In genomic region chr1:153677718-153678518, GRCh38 we compare ENCODE assay signal across 8 cellular contexts. TPM values are rescaled to one million over a fixed set of nuclear protein-coding genes. Genes with fewer than 3 reads are reported as not detected.
A peak's percentile ranks its signal among the peaks of the same experiment; 100 is the strongest.
DNase-seq lines count a peak whose midpoint lies in the region; ATAC-seq and TF ChIP-seq lines count a peak whose summit lies in the region.

No MANE protein-coding gene starts in this region.

- no peak overlapping the region for H3K4ac ChIP-seq in H9 (ENCODE audit: low read depth, low read length)

- no peaks in the 10 kb centered on the region for H3K36me3 ChIP-seq in BLaER1

- intact Hi-C loops in activated naive CD4-positive, alpha-beta T cell treated with anti-CD3 and anti-CD28 coated beads for 36 hours (cut with micrococcal nuclease), result loop anchor here (1.0 to 10.0 kb wide), 5 partner anchors 71 to 477 kb away; partner anchors contain the start of genes NUP210L and RAB13

- CTCF ChIA-PET in activated naive CD4-positive, alpha-beta T cell treated with anti-CD3 and anti-CD28 coated beads for 36 hours (lab: Charles Lee), result interaction anchor here (0.6 to 5.7 kb wide), 13 partner anchors 10 to 308 kb away, joined by 3 to 52 read pairs (median 4); partner anchors contain the start of genes RAB13 and SNAPIN

- no peak overlapping the region for H3T11ph ChIP-seq in H9 (ENCODE audit: low read length)

- H4K5ac ChIP-seq in H9 (ENCODE audit: insufficient read length, low read depth, low read length), result no peak overlapping the region

- peak overlapping the region in 1 of 3 experiments; percentile 9; a peak in 1 of 7 replicates for H3K27ac Mint-ChIP-seq in H9
- H3K27ac Mint-ChIP-seq in activated naive CD4-positive, alpha-beta T cell treated with anti-CD3 and anti-CD28 coated beads for 36 hours, result no peak overlapping the region

- H4K8ac ChIP-seq in H9 (replicated peaks; ENCODE audit: insufficient read length, low read depth, low read length), result no peak overlapping the region

- H2BK5ac ChIP-seq in H9 (ENCODE audit: insufficient read length, low read length), result no peak overlapping the region

- no peak overlapping the region for H3K14ac ChIP-seq in H9 (ENCODE audit: insufficient read depth, low read length)

- peak overlapping the region; percentile 74 to 86 for H3K4me3 Mint-ChIP-seq in H9
- H3K4me3 Mint-ChIP-seq in activated naive CD4-positive, alpha-beta T cell treated with anti-CD3 and anti-CD28 coated beads for 36 hours, result peak overlapping the region; percentile 71

- H2AK5ac ChIP-seq in H9 (ENCODE audit: insufficient read length, low read length), result no peak overlapping the region

- TF ChIP-seq CTCF in H9 (conservative IDR thresholded peaks at IDR 0.05) (peak; percentile 95), omental fat pad (IDR thresholded peaks at IDR 0.05) (peak in 1 of 3 donors; percentile 39)

- no peaks in the 10 kb centered on the region for H3K9me3 Mint-ChIP-seq in H9
- no peaks in the 10 kb centered on the region for H3K9me3 Mint-ChIP-seq in activated naive CD4-positive, alpha-beta T cell treated with anti-CD3 and anti-CD28 coated beads for 36 hours

- H3K27me3 ChIP-seq in BLaER1, result peaks cover 49% of the 10 kb centered on the region
- H3K27me3 ChIP-seq in H9 (ENCODE audit: insufficient read depth, low read length), result peaks cover 3% of the 10 kb centered on the region; the same call in 1 of the 2 replicates

- no peaks in the 10 kb centered on the region for H3K79me1 ChIP-seq in H9 (ENCODE audit: insufficient read depth, low read depth, low read length, poor library complexity, severe bottlenecking)

- peaks cover 26% of the 10 kb centered on the region for H3K23me2 ChIP-seq in H9 (ENCODE audit: insufficient read length, low read depth, low read length, poor library complexity, severe bottlenecking)

- H4K91ac ChIP-seq in H9 (ENCODE audit: insufficient read length, low read depth, low read length), result no peak overlapping the region

- H3K23ac ChIP-seq in H9 (ENCODE audit: insufficient read length, low read depth, low read length), result no peak overlapping the region

- H3K4me1 ChIP-seq in BLaER1 (peaks cover 32% of the 10 kb centered on the region), H9 (ENCODE audit: insufficient read depth, low read length) (no peaks in the 10 kb centered on the region)

- no peak overlapping the region for H2AFZ ChIP-seq in H9 (ENCODE audit: low read length)

- no peak overlapping the region for H2BK120ac ChIP-seq in H9 (ENCODE audit: low read depth, low read length, poor library complexity, severe bottlenecking)

- no peaks in the 10 kb centered on the region for H3K79me2 ChIP-seq in H9 (ENCODE audit: insufficient read depth, low read length)

- DNase-seq in H9 (peak; percentile 77), OCI-M1 (lab: John Stamatoyannopoulos, UW) (peak; percentile 77), glomerular visceral epithelial cell (ENCODE audit: extremely low spot score) (peak; percentile 51), omental fat pad (ENCODE audit: low spot score) (no peak)
- DNase-seq in activated naive CD4-positive, alpha-beta T cell treated with anti-CD3 and anti-CD28 coated beads for 36 hours, result peak; percentile 63

- peaks cover 0 to 10% (median 4%) of the 10 kb centered on the region in 3 experiments; a peak in 2 of 7 replicates for H3K36me3 Mint-ChIP-seq in H9 (ENCODE audit: insufficient read depth in 1 of 3, low read depth in 3 of 3)
- H3K36me3 Mint-ChIP-seq in activated naive CD4-positive, alpha-beta T cell treated with anti-CD3 and anti-CD28 coated beads for 36 hours (ENCODE audit: low read depth), result no peaks in the 10 kb centered on the region

- H3K27ac ChIP-seq in BLaER1, result peak overlapping the region; percentile 57; the same call in 1 of the 2 replicates
- no peak overlapping the region for H3K27ac ChIP-seq in H9 (ENCODE audit: insufficient read length, low read depth, low read length)

- ATAC-seq in omental fat pad (ENCODE audit: low FRiP score), result peak; percentile 60
- no peak for ATAC-seq in HG02623 (IDR thresholded peaks at IDR 0.05; ENCODE audit: unreplicated experiment)
- no peak for ATAC-seq in HG03175 (IDR thresholded peaks at IDR 0.05; ENCODE audit: unreplicated experiment)

- H3K56ac ChIP-seq in H9 (ENCODE audit: insufficient read length, low read depth, low read length), result no peak overlapping the region

- H3K4me2 ChIP-seq in BLaER1, result peak overlapping the region; percentile 88
- peak overlapping the region; percentile 65 for H3K4me2 ChIP-seq in H9 (ENCODE audit: insufficient read depth, insufficient read length, low read length)

- H4K20me1 ChIP-seq in BLaER1, result no peaks in the 10 kb centered on the region
- no peaks in the 10 kb centered on the region for H4K20me1 ChIP-seq in H9 (ENCODE audit: control insufficient read depth, insufficient read depth, insufficient read length)

- no peak overlapping the region for H2BK12ac ChIP-seq in H9 (ENCODE audit: insufficient read length, low read depth, low read length)

- H2BK15ac ChIP-seq in H9 (ENCODE audit: low read depth, low read length), result no peak overlapping the region

- H3K4me1 Mint-ChIP-seq in H9, result peaks cover 21 to 24% of the 10 kb centered on the region in 2 experiments
- H3K4me1 Mint-ChIP-seq in activated naive CD4-positive, alpha-beta T cell treated with anti-CD3 and anti-CD28 coated beads for 36 hours (ENCODE audit: low read depth), result peaks cover 20% of the 10 kb centered on the region

- WGBS in H9 (ENCODE audit: extremely low coverage, insufficient read length, low lambda C conversion rate), result no CpG with 5 or more reads among the region's 29 CpGs

- H3K9ac ChIP-seq in BLaER1, result peak overlapping the region; percentile 67
- H3K9ac ChIP-seq in H9 (ENCODE audit: extremely low read depth, insufficient read length, low read length), result no peak overlapping the region

- H3K9me3 ChIP-seq in BLaER1 (no peaks in the 10 kb centered on the region), H9 (ENCODE audit: control insufficient read depth, low read depth, low read length) (no peaks in the 10 kb centered on the region)

- H3K4me3 ChIP-seq in BLaER1, result peak overlapping the region; percentile 69

- no peak overlapping the region for H2BK20ac ChIP-seq in H9 (ENCODE audit: low read depth, low read length, poor library complexity, severe bottlenecking)

- H3K18ac ChIP-seq in H9 (ENCODE audit: insufficient read length, low read depth, low read length), result no peak overlapping the region

- H3K27me3 Mint-ChIP-seq in H9 (ENCODE audit: low read depth), result peaks cover 44% of the 10 kb centered on the region
- peaks cover 31% of the 10 kb centered on the region for H3K27me3 Mint-ChIP-seq in activated naive CD4-positive, alpha-beta T cell treated with anti-CD3 and anti-CD28 coated beads for 36 hours (ENCODE audit: low read depth)

RNA-seq across cellular contexts. Expression of gene NPR1, which starts 0.6 kb away (rescaled TPM):
- total RNA-seq in H9 (2021) (8.6 and 8.9 TPM in 2 replicates), omental fat pad (100 to 1,000 TPM in 3 of 4 donors, 10 to 100 TPM in 1; 87.3 to 203 (median 120) TPM)
- under 1 TPM; 0.05 to 0.10 TPM for total RNA-seq in activated naive CD4-positive, alpha-beta T cell treated with anti-CD3 and anti-CD28 coated beads for 36 hours

RNA-seq across cellular contexts. Expression of gene ILF2, which starts 7.1 kb away (rescaled TPM):
- 357 and 362 TPM in 2 replicates for total RNA-seq in H9 (2021)
- 100 to 1,000 TPM; 346 to 357 TPM for total RNA-seq in activated naive CD4-positive, alpha-beta T cell treated with anti-CD3 and anti-CD28 coated beads for 36 hours
- total RNA-seq in omental fat pad, result 100 to 1,000 TPM in 3 of 4 donors, 10 to 100 TPM in 1; 80.2 to 201 (median 122) TPM

RNA-seq across cellular contexts. Expression of gene SNAPIN, which starts 19.4 kb away (rescaled TPM):
- 29.0 and 29.5 TPM in 2 replicates for total RNA-seq in H9 (2021)
- total RNA-seq in activated naive CD4-positive, alpha-beta T cell treated with anti-CD3 and anti-CD28 coated beads for 36 hours, result 10 to 100 TPM; 24.4 to 26.2 TPM
- total RNA-seq in omental fat pad, result 10 to 100 TPM; 40.2 to 62.2 (median 54.8) TPM

RNA-seq across cellular contexts. Expression of gene CHTOP, which starts 44.1 kb away (rescaled TPM):
- total RNA-seq in H9 (2021) (126 and 129 TPM in 2 replicates), omental fat pad (10 to 100 TPM; 31.4 to 63.5 (median 53.7) TPM)
- 10 to 100 TPM; 88.2 to 91.3 TPM for total RNA-seq in activated naive CD4-positive, alpha-beta T cell treated with anti-CD3 and anti-CD28 coated beads for 36 hours

RNA-seq across cellular contexts. Expression of gene S100A1, which starts 49.7 kb away (rescaled TPM):
- total RNA-seq in H9 (2021) (1.1 TPM in 1 of 2 replicates, not detected in the other), omental fat pad (10 to 100 TPM in 3 of 4 donors, 1 to 10 TPM in 1; 6.0 to 36.5 (median 23.7) TPM)
- total RNA-seq in activated naive CD4-positive, alpha-beta T cell treated with anti-CD3 and anti-CD28 coated beads for 36 hours, result not detected
